ENCODE assay signal across 1 cellular context in the genomic region with DNA sequence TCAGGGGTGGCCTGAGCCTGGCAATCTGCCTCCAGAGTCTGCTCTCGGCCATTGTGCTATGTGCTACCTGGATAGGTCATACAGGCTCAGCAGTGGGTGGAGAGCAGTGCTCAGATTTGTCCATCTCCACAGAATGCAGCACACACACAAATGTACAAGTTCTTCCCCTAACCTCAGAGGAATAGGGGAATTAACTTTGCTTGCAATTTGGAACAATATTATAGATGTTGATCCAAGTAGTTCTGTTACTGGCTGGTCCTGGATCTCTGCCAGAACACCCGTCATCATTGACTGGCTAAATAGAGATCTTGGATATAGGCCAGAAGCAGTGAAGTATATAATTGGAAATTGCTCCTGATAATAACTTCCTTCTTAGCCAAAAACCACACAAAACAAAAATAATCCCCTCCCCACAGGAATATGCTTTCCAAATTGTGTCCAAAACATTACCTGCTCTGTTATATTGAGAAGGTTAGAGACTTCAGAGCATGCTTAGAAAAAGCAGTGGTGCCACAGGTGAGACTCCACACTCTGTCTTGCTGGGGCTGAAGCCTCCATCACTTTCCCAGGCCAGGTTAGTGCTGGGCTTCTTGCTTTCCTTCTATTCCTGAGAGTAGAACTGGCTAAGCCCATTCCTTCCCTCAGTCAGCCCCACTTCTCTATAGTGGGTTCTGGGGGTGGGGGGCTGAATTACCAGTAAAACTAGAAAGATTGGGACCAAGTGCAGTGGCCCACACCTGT.
TF ChIP-seq lines count a peak whose summit lies in the region.

No MANE protein-coding gene starts in this region.

TF ChIP-seq in K562, 482 proteins besides CTCF, POLR2A, EP300 and RAD21 (continued from another document):
- TF ChIP-seq, protein P1, sequence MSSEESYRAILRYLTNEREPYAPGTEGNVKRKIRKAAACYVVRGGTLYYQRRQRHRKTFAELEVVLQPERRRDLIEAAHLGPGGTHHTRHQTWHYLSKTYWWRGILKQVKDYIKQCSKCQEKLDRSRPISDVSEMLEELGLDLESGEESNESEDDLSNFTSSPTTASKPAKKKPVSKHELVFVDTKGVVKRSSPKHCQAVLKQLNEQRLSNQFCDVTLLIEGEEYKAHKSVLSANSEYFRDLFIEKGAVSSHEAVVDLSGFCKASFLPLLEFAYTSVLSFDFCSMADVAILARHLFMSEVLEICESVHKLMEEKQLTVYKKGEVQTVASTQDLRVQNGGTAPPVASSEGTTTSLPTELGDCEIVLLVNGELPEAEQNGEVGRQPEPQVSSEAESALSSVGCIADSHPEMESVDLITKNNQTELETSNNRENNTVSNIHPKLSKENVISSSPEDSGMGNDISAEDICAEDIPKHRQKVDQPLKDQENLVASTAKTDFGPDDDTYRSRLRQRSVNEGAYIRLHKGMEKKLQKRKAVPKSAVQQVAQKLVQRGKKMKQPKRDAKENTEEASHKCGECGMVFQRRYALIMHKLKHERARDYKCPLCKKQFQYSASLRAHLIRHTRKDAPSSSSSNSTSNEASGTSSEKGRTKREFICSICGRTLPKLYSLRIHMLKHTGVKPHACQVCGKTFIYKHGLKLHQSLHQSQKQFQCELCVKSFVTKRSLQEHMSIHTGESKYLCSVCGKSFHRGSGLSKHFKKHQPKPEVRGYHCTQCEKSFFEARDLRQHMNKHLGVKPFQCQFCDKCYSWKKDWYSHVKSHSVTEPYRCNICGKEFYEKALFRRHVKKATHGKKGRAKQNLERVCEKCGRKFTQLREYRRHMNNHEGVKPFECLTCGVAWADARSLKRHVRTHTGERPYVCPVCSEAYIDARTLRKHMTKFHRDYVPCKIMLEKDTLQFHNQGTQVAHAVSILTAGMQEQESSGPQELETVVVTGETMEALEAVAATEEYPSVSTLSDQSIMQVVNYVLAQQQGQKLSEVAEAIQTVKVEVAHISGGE (CRISPR knock-in tag; IDR thresholded peaks at IDR 0.05), result no peak
